ENCODE assay signal across 1 cellular context in the genomic region with DNA sequence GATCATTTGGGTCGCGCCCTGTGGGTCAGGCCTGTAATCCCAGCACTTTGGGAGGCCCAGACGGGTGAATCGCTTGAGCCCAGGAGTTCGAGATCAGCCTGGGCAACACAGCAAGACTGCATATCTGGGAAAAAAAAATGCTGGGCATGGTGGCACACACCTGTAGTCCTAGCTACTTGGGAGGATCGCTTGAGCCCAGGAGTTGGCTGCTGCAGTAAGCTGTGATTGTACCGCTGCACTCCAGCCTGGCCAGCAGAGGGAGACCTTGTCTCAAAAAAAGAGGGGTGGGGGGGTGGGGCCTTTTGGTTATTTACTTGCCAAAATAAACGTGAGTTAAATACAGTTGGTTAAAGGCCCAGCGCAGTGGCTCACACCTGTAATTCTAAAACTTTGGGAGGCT.
TF ChIP-seq lines count a peak whose summit lies in the region.

No MANE protein-coding gene starts in this region.

TF ChIP-seq in K562, 482 proteins besides CTCF, POLR2A, EP300 and RAD21 (continued from another document):
- TF ChIP-seq, protein P1, sequence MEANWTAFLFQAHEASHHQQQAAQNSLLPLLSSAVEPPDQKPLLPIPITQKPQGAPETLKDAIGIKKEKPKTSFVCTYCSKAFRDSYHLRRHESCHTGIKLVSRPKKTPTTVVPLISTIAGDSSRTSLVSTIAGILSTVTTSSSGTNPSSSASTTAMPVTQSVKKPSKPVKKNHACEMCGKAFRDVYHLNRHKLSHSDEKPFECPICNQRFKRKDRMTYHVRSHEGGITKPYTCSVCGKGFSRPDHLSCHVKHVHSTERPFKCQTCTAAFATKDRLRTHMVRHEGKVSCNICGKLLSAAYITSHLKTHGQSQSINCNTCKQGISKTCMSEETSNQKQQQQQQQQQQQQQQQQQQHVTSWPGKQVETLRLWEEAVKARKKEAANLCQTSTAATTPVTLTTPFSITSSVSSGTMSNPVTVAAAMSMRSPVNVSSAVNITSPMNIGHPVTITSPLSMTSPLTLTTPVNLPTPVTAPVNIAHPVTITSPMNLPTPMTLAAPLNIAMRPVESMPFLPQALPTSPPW (CRISPR knock-in tag; IDR thresholded peaks at IDR 0.05), result peak; percentile 23; the same call in 1 of the 2 replicates
- no peak for TF ChIP-seq MECOM (CRISPR knock-in tag; IDR thresholded peaks at IDR 0.05)
- TF ChIP-seq ZNF232 (CRISPR knock-in tag; IDR thresholded peaks at IDR 0.05), result no peak
- TF ChIP-seq ZNF551 (CRISPR knock-in tag; IDR thresholded peaks at IDR 0.05), result no peak
- no peak for TF ChIP-seq DMBX1 (CRISPR knock-in tag; IDR thresholded peaks at IDR 0.05; ENCODE audit: borderline replicate concordance)
- no peak for TF ChIP-seq NFE2L1 (tag; IDR thresholded peaks at IDR 0.05; ENCODE audit: borderline replicate concordance, low read depth)
- no peak for TF ChIP-seq ZFX (CRISPR knock-in tag; IDR thresholded peaks at IDR 0.05)
- no peak for TF ChIP-seq TCF7 (IDR thresholded peaks at IDR 0.05; ENCODE audit: borderline replicate concordance)
- no peak for TF ChIP-seq TSC22D4 (tag; IDR thresholded peaks at IDR 0.05)
- TF ChIP-seq RBM25 (IDR thresholded peaks at IDR 0.05; ENCODE audit: low read depth, low read length, severe bottlenecking), result peak; percentile 30
- 0 out of 4 replicates have a peak, but pooled peaks of 1 of the 2 experiments have one; percentile 8 for TF ChIP-seq TRIM24 (IDR thresholded peaks at IDR 0.05)
- TF ChIP-seq, protein P2, sequence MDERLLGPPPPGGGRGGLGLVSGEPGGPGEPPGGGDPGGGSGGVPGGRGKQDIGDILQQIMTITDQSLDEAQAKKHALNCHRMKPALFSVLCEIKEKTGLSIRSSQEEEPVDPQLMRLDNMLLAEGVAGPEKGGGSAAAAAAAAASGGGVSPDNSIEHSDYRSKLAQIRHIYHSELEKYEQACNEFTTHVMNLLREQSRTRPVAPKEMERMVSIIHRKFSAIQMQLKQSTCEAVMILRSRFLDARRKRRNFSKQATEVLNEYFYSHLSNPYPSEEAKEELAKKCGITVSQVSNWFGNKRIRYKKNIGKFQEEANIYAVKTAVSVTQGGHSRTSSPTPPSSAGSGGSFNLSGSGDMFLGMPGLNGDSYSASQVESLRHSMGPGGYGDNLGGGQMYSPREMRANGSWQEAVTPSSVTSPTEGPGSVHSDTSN (CRISPR knock-in tag; IDR thresholded peaks at IDR 0.05; ENCODE audit: low read depth), result no peak
- TF ChIP-seq, protein P2 (tag; conservative IDR thresholded peaks at IDR 0.05; ENCODE audit: low read depth), result no peak
- TF ChIP-seq, protein P3, sequence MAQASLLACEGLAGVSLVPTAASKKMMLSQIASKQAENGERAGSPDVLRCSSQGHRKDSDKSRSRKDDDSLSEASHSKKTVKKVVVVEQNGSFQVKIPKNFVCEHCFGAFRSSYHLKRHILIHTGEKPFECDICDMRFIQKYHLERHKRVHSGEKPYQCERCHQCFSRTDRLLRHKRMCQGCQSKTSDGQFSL (CRISPR knock-in tag; IDR thresholded peaks at IDR 0.05), result peak; percentile 78; the same call in 1 of the 2 replicates
- TF ChIP-seq, protein P3 (tag; IDR thresholded peaks at IDR 0.05), result peak in 1 of 2 experiments; percentile 81; a peak in 2 of 4 replicates
